1 cellular context compared by ENCODE assay signal in the genomic region with DNA sequence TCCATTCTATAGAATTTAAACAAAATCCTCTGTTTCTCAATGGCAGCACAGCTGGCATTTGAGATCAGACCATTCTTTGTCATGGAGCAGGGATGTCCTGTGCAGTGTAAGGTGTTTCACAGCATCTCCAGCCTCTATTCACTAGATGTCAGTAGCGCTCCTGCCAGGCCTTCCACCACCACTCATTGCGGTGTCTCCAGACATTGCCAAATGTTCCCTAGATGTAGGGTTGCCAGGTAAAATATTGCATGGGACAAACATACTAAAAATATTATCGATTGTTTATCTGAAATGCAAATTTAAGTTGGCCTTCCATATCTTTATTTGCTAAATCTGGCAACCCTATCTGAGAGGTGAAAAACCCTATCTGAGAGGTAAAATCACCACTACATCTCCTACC.
TF ChIP-seq lines count a peak whose summit lies in the region.

No MANE protein-coding gene starts in this region.

TF ChIP-seq in SK-N-SH, 30 proteins besides CTCF, POLR2A, EP300 and RAD21 (continued from another document):
- no peak for TF ChIP-seq USF1 (IDR thresholded peaks at IDR 0.05; ENCODE audit: borderline replicate concordance, low read depth)
- no peak for TF ChIP-seq FOSL2 (IDR thresholded peaks at IDR 0.05; ENCODE audit: borderline replicate concordance, low read depth)
- TF ChIP-seq PBX3 (IDR thresholded peaks at IDR 0.05) = no peak
- TF ChIP-seq RFX5 (IDR thresholded peaks at IDR 0.05; ENCODE audit: low read length) = no peak
- no peak for TF ChIP-seq TCF12 (IDR thresholded peaks at IDR 0.05)
- no peak for TF ChIP-seq ELF1 (IDR thresholded peaks at IDR 0.05)
- TF ChIP-seq NRF1 (IDR thresholded peaks at IDR 0.05; ENCODE audit: low read depth, low read length) = no peak
- TF ChIP-seq RXRA (IDR thresholded peaks at IDR 0.05; ENCODE audit: borderline replicate concordance, low read depth) = no peak
- no peak for TF ChIP-seq GATA2 (CRISPR knock-in tag; IDR thresholded peaks at IDR 0.05)
